12 cellular contexts compared by ENCODE assay signal in the genomic region with DNA sequence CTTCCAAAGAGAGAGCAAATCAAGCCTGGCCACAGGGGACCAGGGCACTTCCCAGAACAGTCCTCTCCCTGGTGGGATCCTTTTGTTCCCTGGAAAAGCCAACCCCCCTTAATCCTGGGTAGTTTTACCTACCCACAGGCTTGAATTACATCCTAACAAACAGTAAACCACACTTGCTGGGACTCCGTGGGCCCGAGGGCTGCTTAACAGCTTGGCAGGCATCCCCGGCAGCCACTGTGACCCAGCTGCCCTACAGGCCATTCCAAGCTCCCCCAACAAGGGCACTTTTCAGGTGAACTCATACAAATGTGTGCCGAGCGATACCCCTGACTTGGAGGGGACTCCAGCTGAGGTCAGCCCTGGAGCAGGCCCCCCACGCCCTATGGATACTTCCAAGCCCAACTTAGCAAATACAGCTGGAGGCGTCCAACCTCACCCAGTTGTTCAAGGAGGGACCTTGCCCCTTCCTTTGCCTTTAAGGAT. TPM values are rescaled to one million over a fixed set of nuclear protein-coding genes. Genes with fewer than 3 reads are reported as not detected.
A peak's percentile ranks its signal among the peaks of the same experiment; 100 is the strongest.
DNase-seq lines count a peak whose midpoint lies in the region; ATAC-seq, FAIRE-seq and TF ChIP-seq lines count a peak whose summit lies in the region.
"Had no signal": no experiment of that assay in that cellular context is flagged by ENCODE, and none has a peak within 500 bp of the region (broad histone marks: within the 10 kb centered on the region; RNA-seq: fewer than 3 reads in every experiment).

No MANE protein-coding gene starts in this region.

- POLR2A ChIA-PET in H1 (lab: Charles Lee; ENCODE audit: partially characterized antibody), result no interaction called here

- H3K9ac ChIP-seq in H1 (replicated peaks in 1 of 4; ENCODE audit: extremely low read depth in 1 of 4, low read depth in 3 of 4, low read length in 3 of 4) (no peak overlapping the region), mesenchymal stem cell (ENCODE audit: low read length) (peak overlapping the region; percentile 87)

- H4K20me1 ChIP-seq in H1 (replicated peaks in 1 of 2; ENCODE audit: control insufficient read depth in 1 of 2, insufficient read depth in 2 of 2, low read length in 2 of 2), result peaks cover 0 to 2% of the 10 kb centered on the region in 2 experiments

- H3K56ac ChIP-seq in H1 (replicated peaks; ENCODE audit: insufficient read length, low read depth, low read length), result no peak overlapping the region

- H3K18ac ChIP-seq in H1 (ENCODE audit: extremely low read depth, low read length) (no peak overlapping the region), mesenchymal stem cell (ENCODE audit: low read depth in 1 of 2, low read length in 2 of 2) (no peak overlapping the region)

- no peak overlapping the region for H2AFZ ChIP-seq in H1 (ENCODE audit: low read length)
- H2AFZ ChIP-seq in mesenchymal stem cell (ENCODE audit: low read depth, low read length), result no peak overlapping the region

- H2BK12ac ChIP-seq in H1 (ENCODE audit: low read depth, low read length) (no peak overlapping the region; the same call in 1 of the 2 replicates), mesenchymal stem cell (ENCODE audit: low read length in 2 of 2) (no peak overlapping the region)

- no peak overlapping the region for H4K91ac ChIP-seq in H1 (replicated peaks; ENCODE audit: insufficient read length, low read length)
- H4K91ac ChIP-seq in mesenchymal stem cell (ENCODE audit: low read length), result no peak overlapping the region

- no peaks in the 10 kb centered on the region for H3K23me2 ChIP-seq in H1 (ENCODE audit: low read depth, low read length)

- H3K23ac ChIP-seq in H1 (ENCODE audit: insufficient read length) (no peak overlapping the region), mesenchymal stem cell (ENCODE audit: low read length in 2 of 2) (no peak overlapping the region)

- FAIRE-seq in H1 (lab: Jason Lieb, UNC) (peak; percentile 13), D721Med (lab: Jason Lieb, UNC) (no peak)

- TF ChIP-seq EP300 in H1 (IDR thresholded peaks at IDR 0.05; ENCODE audit: borderline replicate concordance in 1 of 2, low read depth in 2 of 2, low read length in 2 of 2), result no peak

- H2AK5ac ChIP-seq in H1 (ENCODE audit: low read depth, low read length) (no peak overlapping the region), mesenchymal stem cell (ENCODE audit: low read length, severe bottlenecking) (no peak overlapping the region)

- CTCF ChIA-PET in H1 (lab: Charles Lee; ENCODE audit: partially characterized antibody), result interaction anchor here (0.7 to 1.4 kb wide), 3 partner anchors 10 to 231 kb away, joined by 3 to 4 read pairs (median 3); no protein-coding TSS in a partner anchor

- no peak for ATAC-seq in thoracic aorta (ENCODE audit: insufficient number of reproducible peaks, low FRiP score, low read depth)
- no peak for ATAC-seq in GM18858 (IDR thresholded peaks at IDR 0.05; ENCODE audit: unreplicated experiment)
- no peak for ATAC-seq in HG02610 (IDR thresholded peaks at IDR 0.05; ENCODE audit: unreplicated experiment)

- H3K9me3 ChIP-seq in H1 (ENCODE audit: insufficient read depth in 2 of 2, low read depth in 1 of 2, low read length in 1 of 2) (no peaks in the 10 kb centered on the region), mesenchymal stem cell (ENCODE audit: control insufficient read depth, low read length) (no peaks in the 10 kb centered on the region), thoracic aorta (no peaks in the 10 kb centered on the region)
- H3K9me3 ChIP-seq: adrenal gland had no signal

- H4K5ac ChIP-seq in H1 (ENCODE audit: insufficient read length, low read depth, low read length), result no peak overlapping the region

- no peak for TF ChIP-seq RAD21 in H1 (IDR thresholded peaks at IDR 0.05 in 1 of 2, conservative IDR thresholded peaks at IDR 0.05 in 1 of 2; ENCODE audit: low read depth in 2 of 2, low read length in 2 of 2)

- H3K27ac ChIP-seq in H1 (ENCODE audit: low read depth, low read length) (no peak overlapping the region), mesenchymal stem cell (ENCODE audit: low read length, poor library complexity, severe bottlenecking) (no peak overlapping the region), thoracic aorta (peak overlapping the region; percentile 80 to 83)
- H3K27ac ChIP-seq: adrenal gland had no signal

- TF ChIP-seq CTCF in H1 (IDR thresholded peaks at IDR 0.05; ENCODE audit: control extremely low read depth in 1 of 3, insufficient read depth in 1 of 3, low read depth in 1 of 3, low read length in 3 of 3) (no peak), thoracic aorta (IDR thresholded peaks at IDR 0.05) (no peak), D721Med (IDR thresholded peaks at IDR 0.05; ENCODE audit: insufficient read depth, missing control alignments) (no peak)

- H3K4ac ChIP-seq in H1 (replicated peaks; ENCODE audit: insufficient read length, low read depth, low read length) (no peak overlapping the region), mesenchymal stem cell (ENCODE audit: low read depth in 1 of 2, low read length in 2 of 2) (no peak overlapping the region)

- H3K36me3 ChIP-seq in H1 (ENCODE audit: control insufficient read depth in 2 of 4, insufficient read depth in 4 of 4, low read length in 3 of 4) (no peaks in the 10 kb centered on the region), mesenchymal stem cell (ENCODE audit: control insufficient read depth in 1 of 2, insufficient read depth in 2 of 2, low read depth in 1 of 2, low read length in 2 of 2) (no peaks in the 10 kb centered on the region), thoracic aorta (no peaks in the 10 kb centered on the region)
- H3K36me3 ChIP-seq: adrenal gland had no signal

- H2BK15ac ChIP-seq in H1 (ENCODE audit: low read length) (no peak overlapping the region), mesenchymal stem cell (ENCODE audit: low read depth, poor library complexity, severe bottlenecking) (no peak overlapping the region)

- no peaks in the 10 kb centered on the region; a peak in 1 of 4 replicates for H3K79me2 ChIP-seq in H1 (ENCODE audit: control insufficient read depth in 1 of 2, insufficient read depth in 2 of 2, low read length in 2 of 2)

- H2BK20ac ChIP-seq in H1 (ENCODE audit: low read length), result no peak overlapping the region

- H2BK120ac ChIP-seq in H1 (replicated peaks; ENCODE audit: low read depth, low read length), result no peak overlapping the region
- no peak overlapping the region for H2BK120ac ChIP-seq in mesenchymal stem cell (ENCODE audit: low read depth, low read length)

- H3K4me3 ChIP-seq in H1 (ENCODE audit: extremely low read depth in 1 of 4, insufficient read depth in 2 of 4, low read depth in 3 of 4, low read length in 4 of 4), result no peak overlapping the region
- peak overlapping the region in 1 of 2 experiments; percentile 55 for H3K4me3 ChIP-seq in mesenchymal stem cell (ENCODE audit: insufficient read depth in 1 of 2, low read depth in 1 of 2, low read length in 2 of 2)
- peak overlapping the region; percentile 19 for H3K4me3 ChIP-seq in thoracic aorta
- H3K4me3 ChIP-seq: adrenal gland had no signal

- H3K4me2 ChIP-seq in H1 (ENCODE audit: insufficient read depth in 1 of 2, low read depth in 2 of 2, low read length in 2 of 2), result no peak overlapping the region
- H3K4me2 ChIP-seq in mesenchymal stem cell (ENCODE audit: low read length, poor library complexity, severe bottlenecking), result no peak overlapping the region

- no peak for TF ChIP-seq POLR2A in H1 (IDR thresholded peaks at IDR 0.05; ENCODE audit: control extremely low read depth in 1 of 2, low read depth in 2 of 2, low read length in 2 of 2)

- H3K14ac ChIP-seq in H1 (ENCODE audit: insufficient read length) (no peak overlapping the region), mesenchymal stem cell (ENCODE audit: low read length in 2 of 2) (no peak overlapping the region)

- H3K27me3 ChIP-seq in H1 (replicated peaks in 1 of 4; ENCODE audit: control insufficient read depth in 3 of 4, extremely low read depth in 1 of 4, insufficient read depth in 3 of 4, low read length in 3 of 4) (no peaks in the 10 kb centered on the region), mesenchymal stem cell (ENCODE audit: control insufficient read depth in 1 of 2, insufficient read depth in 1 of 2, low read length in 2 of 2) (no peaks in the 10 kb centered on the region), thoracic aorta (replicated peaks; ENCODE audit: insufficient read depth) (no peaks in the 10 kb centered on the region)
- H3K27me3 ChIP-seq: adrenal gland had no signal

- peaks cover 0 to 6% (median 5%) of the 10 kb centered on the region in 4 experiments; a peak in 5 of 7 replicates for H3K4me1 ChIP-seq in H1 (replicated peaks in 1 of 4; ENCODE audit: control insufficient read depth in 3 of 4, insufficient read depth in 4 of 4, low read length in 3 of 4)
- peaks cover 4% of the 10 kb centered on the region for H3K4me1 ChIP-seq in mesenchymal stem cell (ENCODE audit: control insufficient read depth, insufficient read depth, low read depth, low read length)
- peaks cover 34 to 77% of the 10 kb centered on the region in 2 donors for H3K4me1 ChIP-seq in thoracic aorta (ENCODE audit: control insufficient read depth in 1 of 2, low read depth in 2 of 2)

- 78% methylated on average over 7 of the region's 7 CpGs; no CpG with 5 or more reads in 1 of the 2 experiments for WGBS in H1 (ENCODE audit: extremely low coverage in 1 of 2, insufficient coverage in 1 of 2, insufficient read length in 1 of 2, insufficient replicate concordance in 2 of 2, low coverage in 1 of 2, low lambda C conversion rate in 2 of 2, missing lambda C conversion rate in 1 of 2), 2 experiments
- WGBS in mesenchymal stem cell, result 85% methylated on average over 7 of the region's 7 CpGs

- H2BK5ac ChIP-seq in H1 (ENCODE audit: low read depth, low read length), result no peak overlapping the region
- H2BK5ac ChIP-seq in mesenchymal stem cell (ENCODE audit: low read depth, low read length, poor library complexity, severe bottlenecking), result no peak overlapping the region

- H3K79me1 ChIP-seq in H1 (ENCODE audit: low read depth, low read length) (no peaks in the 10 kb centered on the region), mesenchymal stem cell (replicated peaks; ENCODE audit: low read length, poor library complexity, severe bottlenecking) (peaks cover 28% of the 10 kb centered on the region)

- no peak overlapping the region for H4K8ac ChIP-seq in H1 (ENCODE audit: extremely low read depth, insufficient read depth, low read length)
- no peak overlapping the region for H4K8ac ChIP-seq in mesenchymal stem cell (ENCODE audit: low read length)

- DNase-seq in NCI-H2107 (lab: John Stamatoyannopoulos, UW) (peak; percentile 32), H1 (ENCODE audit: low read depth in 1 of 2, low spot score in 2 of 2) (no peak), mesenchymal stem cell (no peak), thoracic aorta (ENCODE audit: low spot score) (no peak), D721Med (ENCODE audit: insufficient read length, low spot score) (no peak), NCI-H748 (lab: John Stamatoyannopoulos, UW; ENCODE audit: unreplicated experiment) (no peak)
- DNase-seq: activated T-cell treated with anti-CD3 and anti-CD28 coated beads for 4 hours; CD4-positive, alpha-beta memory T cell; effector CD4-positive, alpha-beta T cell had no signal

RNA-seq across cellular contexts. Expression of a gene that starts 26.4 kb away (rescaled TPM):
- 13.1 and 13.4 TPM in 2 replicates for total RNA-seq in H1 (2021; fragmentation: NEBNext Ultra II Directional; extraction: Animal tissue kit (Norgen Biotek cat#: 25700))
- polyA plus RNA-seq in H1 (2011; rRNA removed), result 5.4 and 10.5 TPM in 2 replicates
- 4.9 TPM for polyA plus RNA-seq in H1 (2011; cell fraction: cytosol; rRNA removed)
- polyA plus RNA-seq in H1 (2011; cell fraction: nucleus; rRNA removed), result 11.9 TPM
- polyA plus RNA-seq in H1 (2012, experiment 1 of 2), result 5.1 to 6.7 TPM (median 5.5 TPM) in 4 replicates
- 4.0 TPM for polyA plus RNA-seq in H1 (2012, experiment 2 of 2)
- 9.1 TPM for polyA plus RNA-seq in H1 (2013, experiment 1 of 2)
- 10.1 TPM for polyA plus RNA-seq in H1 (2013, experiment 2 of 2)
- polyA minus RNA-seq in H1 (2011; rRNA and poly(A)+ RNA removed), result 8.1 and 11.4 TPM in 2 replicates
- polyA minus RNA-seq in H1 (2011; cell fraction: cytosol; rRNA and poly(A)+ RNA removed), result 21.2 TPM
- 9.9 TPM for polyA minus RNA-seq in H1 (2011; cell fraction: nucleus; rRNA and poly(A)+ RNA removed)
- polyA plus RNA-seq in mesenchymal stem cell (2013, experiment 1 of 2), result 20.7 TPM
- polyA plus RNA-seq in mesenchymal stem cell (2013, experiment 2 of 2), result 20.1 TPM
- 10 to 100 TPM; 44.1 to 83.8 TPM for total RNA-seq in thoracic aorta

Comparison
In these comparisons a context has a peak if more than half of its experiments do, and no peak if none do; other contexts are left out.
1. H3K27ac ChIP-seq: peak in thoracic aorta (2 of 2); none in H1 (single experiment) and mesenchymal stem cell (single experiment).